In genomic region chr18:22335644-22336275, GRCh38 we compare ENCODE assay signal across 22 cellular contexts.
DNase-seq lines count a peak whose midpoint lies in the region; ATAC-seq and TF ChIP-seq lines count a peak whose summit lies in the region.
"Had no signal": no experiment of that assay in that cellular context is flagged by ENCODE, and none has a peak within 500 bp of the region (broad histone marks: within the 10 kb centered on the region; RNA-seq: fewer than 3 reads in every experiment).

No MANE protein-coding gene starts in this region.

- peaks cover 70% of the 10 kb centered on the region for H3K4me1 Mint-ChIP-seq in mesothelial cell of epicardium
- H3K4me1 Mint-ChIP-seq: activated B cell treated with CpG ODN at 0.5 μM for 24 hours had no signal

- TF ChIP-seq CTCF in SK-N-SH (IDR thresholded peaks at IDR 0.05) (no peak), heart right ventricle (IDR thresholded peaks at IDR 0.05) (no peak), mesothelial cell of epicardium (IDR thresholded peaks at IDR 0.05; ENCODE audit: unreplicated experiment) (no peak), upper lobe of right lung (IDR thresholded peaks at IDR 0.05) (no peak)

- H3K4me3 Mint-ChIP-seq in mesothelial cell of epicardium, result no peak overlapping the region
- H3K4me3 Mint-ChIP-seq: activated B cell treated with CpG ODN at 0.5 μM for 24 hours; activated CD4-positive, alpha-beta memory T cell treated with anti-CD3 and anti-CD28 coated beads, Interleukin-2, amount 10 ng/mL, durations not matched to agents 7 days and 5 days; activated naive CD4-positive, alpha-beta T cell treated with anti-CD3 and anti-CD28 coated beads, Interleukin-2, amount 10 ng/mL, durations not matched to agents 7 days and 5 days; activated T-cell treated with anti-CD3 and anti-CD28 coated beads, Interleukin-2, amount 50 U/mL, for 24 hours; neural progenitor cell had no signal

- H3K36me3 ChIP-seq in SK-N-SH (replicated peaks in 1 of 2; ENCODE audit: control insufficient read depth in 1 of 2, insufficient read depth in 2 of 2, low read length in 1 of 2) (no peaks in the 10 kb centered on the region), heart right ventricle (no peaks in the 10 kb centered on the region), upper lobe of right lung (no peaks in the 10 kb centered on the region)
- H3K36me3 ChIP-seq: neural progenitor cell had no signal

- CTCF ChIA-PET in SK-N-SH (lab: Yijun Ruan, JAX), result no interaction called here

- no peaks in the 10 kb centered on the region for H3K9me2 ChIP-seq in SK-N-SH

- H3K4me3 ChIP-seq in SK-N-SH (ENCODE audit: low read depth in 2 of 2, low read length in 1 of 2) (no peak overlapping the region; a peak in 1 of 4 replicates), heart right ventricle (peak overlapping the region in 3 of 10 donors; percentile 4 to 16 (median 10)), upper lobe of right lung (peak overlapping the region; percentile 13)
- H3K4me3 ChIP-seq: neural progenitor cell, psoas muscle had no signal

- intact Hi-C loops in heart right ventricle (cut with DNase I) (loop anchor here in 1 of 10 donors (5.0 kb wide), 1 partner anchor 48 kb away; no protein-coding TSS in a partner anchor), upper lobe of right lung (cut with DNase I) (no loop called here), head of caudate nucleus (cut with DNase I) (no loop called here)

- no peak overlapping the region for H2AFZ ChIP-seq in SK-N-SH (ENCODE audit: low read depth)
- H2AFZ ChIP-seq: neural progenitor cell had no signal

- no peaks in the 10 kb centered on the region for H4K20me1 ChIP-seq in SK-N-SH (ENCODE audit: insufficient read depth)

- ATAC-seq in SK-N-SH treated with all-trans-retinoic acid at 6 μM for 48 hours (no peak), heart right ventricle (peak in 7 of 8 donors; percentile 21 to 52 (median 38)), upper lobe of right lung (peak; percentile 57)
- ATAC-seq: psoas muscle had no signal

- H3K79me2 ChIP-seq in SK-N-SH (ENCODE audit: insufficient read depth), result no peaks in the 10 kb centered on the region

- peaks cover 4% of the 10 kb centered on the region for H3K27me3 Mint-ChIP-seq in mesothelial cell of epicardium (ENCODE audit: low read depth)
- H3K27me3 Mint-ChIP-seq: activated B cell treated with CpG ODN at 0.5 μM for 24 hours; activated CD4-positive, alpha-beta memory T cell treated with anti-CD3 and anti-CD28 coated beads, Interleukin-2, amount 10 ng/mL, durations not matched to agents 7 days and 5 days; activated naive CD4-positive, alpha-beta T cell treated with anti-CD3 and anti-CD28 coated beads, Interleukin-2, amount 10 ng/mL, durations not matched to agents 7 days and 5 days; activated T-cell treated with anti-CD3 and anti-CD28 coated beads, Interleukin-2, amount 50 U/mL, for 24 hours had no signal

- no peak for TF ChIP-seq RAD21 in SK-N-SH (IDR thresholded peaks at IDR 0.05; ENCODE audit: low read length)

- WGBS in SK-N-SH (ENCODE audit: low lambda C conversion rate), result 10% methylated on average over 17 of the region's 17 CpGs
- 49 to 51% methylated on average over 17 of the region's 17 CpGs for WGBS in heart right ventricle, 2 donors

- H3K27me3 ChIP-seq in SK-N-SH (ENCODE audit: insufficient read depth), result peaks cover 40% of the 10 kb centered on the region
- no peaks in the 10 kb centered on the region for H3K27me3 ChIP-seq in heart right ventricle
- H3K27me3 ChIP-seq in upper lobe of right lung, result no peaks in the 10 kb centered on the region

- DNase-seq in SK-N-SH (no peak), heart right ventricle (no peak), mesothelial cell of epicardium (ENCODE audit: low spot score in 2 of 2, unreplicated experiment in 2 of 2) (no peak), upper lobe of right lung (no peak), NCI-H524 treated with DMSO at 0.1 percent for 48 hours (lab: John Stamatoyannopoulos, UW) (no peak), head of caudate nucleus (no peak)
- DNase-seq in activated effector memory CD4-positive, alpha-beta T cell treated with Interleukin-2 at 50 U/mL for 16 hours, result no peak
- DNase-seq: activated B cell treated with CpG ODN at 0.5 μM for 24 hours; activated CD4-positive, alpha-beta memory T cell treated with anti-CD3 and anti-CD28 coated beads, Interleukin-2, amount 10 ng/mL, durations not matched to agents 7 days and 5 days; activated naive CD4-positive, alpha-beta T cell treated with anti-CD3 and anti-CD28 coated beads, Interleukin-2, amount 10 ng/mL, durations not matched to agents 7 days and 5 days; activated T-cell treated with anti-CD3 and anti-CD28 coated beads, Interleukin-2, amount 50 U/mL, for 24 hours; anterior cingulate cortex; cerebellar nuclear complex; KG1; NCI-H1930; NCI-H2227 treated with DMSO at 0.1 percent for 48 hours; psoas muscle; stimulated activated CD4-positive, alpha-beta T cell treated with anti-CD3 and anti-CD28 coated beads, Interleukin-4, amount 100 ng/mL, for 24 hours; T-helper 9 cell had no signal

- H3K36me3 Mint-ChIP-seq in mesothelial cell of epicardium, result no peaks in the 10 kb centered on the region
- H3K36me3 Mint-ChIP-seq: activated naive CD4-positive, alpha-beta T cell treated with anti-CD3 and anti-CD28 coated beads, Interleukin-2, amount 10 ng/mL, durations not matched to agents 7 days and 5 days; neural progenitor cell had no signal

- H3K27ac ChIP-seq in SK-N-SH (ENCODE audit: low read depth in 2 of 2, low read length in 1 of 2), result no peak overlapping the region
- peak overlapping the region in 8 of 10 donors; percentile 4 to 59 (median 40) for H3K27ac ChIP-seq in heart right ventricle
- H3K27ac ChIP-seq in upper lobe of right lung, result peak overlapping the region; percentile 53
- H3K27ac ChIP-seq: 22Rv1, neural progenitor cell, psoas muscle had no signal

- H3K4me2 ChIP-seq in SK-N-SH, result peak overlapping the region; percentile 70
- H3K4me2 ChIP-seq: neural progenitor cell had no signal

- H3K9me3 ChIP-seq in SK-N-SH (no peaks in the 10 kb centered on the region), heart right ventricle (no peaks in the 10 kb centered on the region), upper lobe of right lung (no peaks in the 10 kb centered on the region)
- H3K9me3 ChIP-seq: psoas muscle had no signal

- no peak for TF ChIP-seq EP300 in SK-N-SH (IDR thresholded peaks at IDR 0.05; ENCODE audit: borderline replicate concordance in 1 of 2, low read depth in 1 of 2, low read length in 1 of 2)

- no peaks in the 10 kb centered on the region for H3K4me1 ChIP-seq in SK-N-SH (ENCODE audit: control insufficient read depth in 1 of 2, insufficient read depth in 2 of 2, low read depth in 1 of 2, low read length in 1 of 2)
- H3K4me1 ChIP-seq in heart right ventricle, result peaks cover 2 to 43% (median 26%) of the 10 kb centered on the region in 9 donors
- H3K4me1 ChIP-seq in upper lobe of right lung, result peaks cover 14% of the 10 kb centered on the region
- H3K4me1 ChIP-seq: psoas muscle had no signal

- no peak overlapping the region for H3K9ac ChIP-seq in SK-N-SH
- H3K9ac ChIP-seq: neural progenitor cell had no signal

- H3F3A ChIP-seq in SK-N-SH (replicated peaks; ENCODE audit: insufficient read depth), result no peaks in the 10 kb centered on the region

- H3K27ac Mint-ChIP-seq in mesothelial cell of epicardium, result peak overlapping the region; percentile 55
- H3K27ac Mint-ChIP-seq: activated B cell treated with CpG ODN at 0.5 μM for 24 hours; activated CD4-positive, alpha-beta memory T cell treated with anti-CD3 and anti-CD28 coated beads, Interleukin-2, amount 10 ng/mL, durations not matched to agents 7 days and 5 days; activated naive CD4-positive, alpha-beta T cell treated with anti-CD3 and anti-CD28 coated beads, Interleukin-2, amount 10 ng/mL, durations not matched to agents 7 days and 5 days; activated T-cell treated with anti-CD3 and anti-CD28 coated beads, Interleukin-2, amount 50 U/mL, for 24 hours; neural progenitor cell had no signal

- POLR2A ChIA-PET in SK-N-SH (lab: Yijun Ruan, JAX), result no interaction called here

- H3K9me3 Mint-ChIP-seq in mesothelial cell of epicardium, result no peaks in the 10 kb centered on the region
- H3K9me3 Mint-ChIP-seq: activated B cell treated with CpG ODN at 0.5 μM for 24 hours; activated CD4-positive, alpha-beta memory T cell treated with anti-CD3 and anti-CD28 coated beads, Interleukin-2, amount 10 ng/mL, durations not matched to agents 7 days and 5 days; activated naive CD4-positive, alpha-beta T cell treated with anti-CD3 and anti-CD28 coated beads, Interleukin-2, amount 10 ng/mL, durations not matched to agents 7 days and 5 days; activated T-cell treated with anti-CD3 and anti-CD28 coated beads, Interleukin-2, amount 50 U/mL, for 24 hours; neural progenitor cell had no signal

TF ChIP-seq in SK-N-SH, 30 proteins besides CTCF, POLR2A, EP300 and RAD21:
- TF ChIP-seq TCF12 (IDR thresholded peaks at IDR 0.05), result no peak

TF ChIP-seq in SK-N-SH treated with all-trans-retinoic acid at 6 μM for 48 hours, 23 proteins besides CTCF, POLR2A, EP300 and RAD21 (continues in another document):
- TF ChIP-seq ISL1 (CRISPR knock-in tag; IDR thresholded peaks at IDR 0.05) (no peak), ZNF8 (CRISPR knock-in tag; IDR thresholded peaks at IDR 0.05) (no peak), GLIS3 (CRISPR knock-in tag; IDR thresholded peaks at IDR 0.05) (no peak), ZFP3 (CRISPR knock-in tag; IDR thresholded peaks at IDR 0.05) (no peak), TCF4 (CRISPR knock-in tag; IDR thresholded peaks at IDR 0.05; ENCODE audit: borderline replicate concordance) (no peak), PATZ1 (CRISPR knock-in tag; IDR thresholded peaks at IDR 0.05; ENCODE audit: borderline replicate concordance) (no peak), ZC3H10 (CRISPR knock-in tag; IDR thresholded peaks at IDR 0.05) (no peak), RARB (CRISPR knock-in tag; IDR thresholded peaks at IDR 0.05) (no peak), ESRRG (CRISPR knock-in tag; IDR thresholded peaks at IDR 0.05) (no peak)

Comparison
In these comparisons a context has a peak if more than half of its experiments do, and no peak if none do; other contexts are left out.
1. H3K27ac ChIP-seq: peak in heart right ventricle (8 of 10) and upper lobe of right lung (single experiment); none in SK-N-SH (0 of 2).